In genomic region chr9:131848570-131849160, GRCh38 we compare ENCODE assay signal across 1 cellular context.
TF ChIP-seq lines count a peak whose summit lies in the region.

No MANE protein-coding gene starts in this region.

TF ChIP-seq in WTC11, 78 proteins besides CTCF, POLR2A, EP300 and RAD21 (continued from another document):
- no peak for TF ChIP-seq PRDM15 (CRISPR knock-in tag; IDR thresholded peaks at IDR 0.05)
- no peak for TF ChIP-seq FOXJ3 (CRISPR knock-in tag; IDR thresholded peaks at IDR 0.05; ENCODE audit: borderline replicate concordance)
- no peak for TF ChIP-seq ZBTB21 (CRISPR knock-in tag; IDR thresholded peaks at IDR 0.05; ENCODE audit: borderline replicate concordance)
